Comparison of ENCODE assay signal across 1 cellular context in genomic region chr4:53785996-53786395, GRCh38.
TF ChIP-seq lines count a peak whose summit lies in the region.

No MANE protein-coding gene starts in this region.

TF ChIP-seq in IMR-90, 13 proteins besides CTCF, POLR2A, EP300 and RAD21:
- TF ChIP-seq NFE2L2 (IDR thresholded peaks at IDR 0.05; ENCODE audit: low read depth, low read length) (no peak), RFX5 (IDR thresholded peaks at IDR 0.05; ENCODE audit: low read depth, low read length) (no peak), MAFK (IDR thresholded peaks at IDR 0.05; ENCODE audit: low read depth, low read length) (no peak), CEBPB (IDR thresholded peaks at IDR 0.05; ENCODE audit: low read depth, low read length) (no peak), CHD1 (IDR thresholded peaks at IDR 0.05; ENCODE audit: low read depth, low read length) (no peak), FOS (IDR thresholded peaks at IDR 0.05; ENCODE audit: low read depth, low read length) (no peak), MXI1 (IDR thresholded peaks at IDR 0.05; ENCODE audit: borderline replicate concordance, low read depth, low read length) (no peak), ELK1 (IDR thresholded peaks at IDR 0.05; ENCODE audit: borderline replicate concordance, low read depth, low read length) (no peak), RCOR1 (IDR thresholded peaks at IDR 0.05; ENCODE audit: insufficient replicate concordance, low read length) (no peak), USF2 (IDR thresholded peaks at IDR 0.05; ENCODE audit: low read depth, low read length) (no peak), BHLHE40 (IDR thresholded peaks at IDR 0.05; ENCODE audit: low read depth, low read length) (no peak)
